In genomic region chr17:3891626-3892094, GRCh38 we compare ENCODE assay signal across 8 cellular contexts. TPM values are rescaled to one million over a fixed set of nuclear protein-coding genes. Genes with fewer than 3 reads are reported as not detected.
A peak's percentile ranks its signal among the peaks of the same experiment; 100 is the strongest.
DNase-seq lines count a peak whose midpoint lies in the region; ATAC-seq lines count a peak whose summit lies in the region.

No MANE protein-coding gene starts in this region.

- ATAC-seq in activated CD4-positive, alpha-beta T cell treated with anti-CD3 and anti-CD28 coated beads for 36 hours: no peak
- ATAC-seq in HG03571 (IDR thresholded peaks at IDR 0.05; ENCODE audit: unreplicated experiment): no peak
- no peak for ATAC-seq in activated CD4-positive, CD25-positive, alpha-beta regulatory T cell treated with anti-CD3 and anti-CD28 coated beads, Interleukin-2, amount 50 U/mL, for 24 hours

- intact Hi-C loops in activated CD4-positive, alpha-beta T cell treated with anti-CD3 and anti-CD28 coated beads for 36 hours (cut with DNase I, micrococcal nuclease): loop anchor here (2.0 to 5.0 kb wide), 4 partner anchors 45 to 475 kb away; partner anchors contain the start of genes ANKFY1 (in 1 of the 2), HASPIN (in 1 of the 2), NCBP3 (in 1 of the 2) and UBE2G1 (in 1 of the 2)
- intact Hi-C loops in activated T-helper 1 cell treated with anti-CD3 and anti-CD28 coated beads, Interleukin-12 subunit alpha, Interleukin-12 subunit beta, Interleukin-2, Interleukin-4 antibody, amounts not matched to agents 30 ng/mL and 10 ng/mL and 1 ng/mL, durations not matched to agents 14 hours and 24 hours and 36 hours (cut with micrococcal nuclease): loop anchor here (5.0 to 10.0 kb wide), 4 partner anchors 169 to 1073 kb away; partner anchors contain the start of genes ANKFY1, EMC6, HASPIN and SPAG7

- no peaks in the 10 kb centered on the region for H3K27me3 Mint-ChIP-seq in activated CD4-positive, alpha-beta T cell treated with anti-CD3 and anti-CD28 coated beads for 36 hours
- no peaks in the 10 kb centered on the region for H3K27me3 Mint-ChIP-seq in activated T-helper 1 cell treated with anti-CD3 and anti-CD28 coated beads, Interleukin-12 subunit alpha, Interleukin-12 subunit beta, Interleukin-2, Interleukin-4 antibody, amounts not matched to agents 30 ng/mL and 10 ng/mL and 1 ng/mL, durations not matched to agents 14 hours and 24 hours and 36 hours (ENCODE audit: insufficient read depth)

- peak overlapping the region; percentile 76 for H3K4me3 Mint-ChIP-seq in activated CD4-positive, alpha-beta T cell treated with anti-CD3 and anti-CD28 coated beads for 36 hours
- peak overlapping the region; percentile 82 for H3K4me3 Mint-ChIP-seq in activated T-helper 1 cell treated with anti-CD3 and anti-CD28 coated beads, Interleukin-12 subunit alpha, Interleukin-12 subunit beta, Interleukin-2, Interleukin-4 antibody, amounts not matched to agents 30 ng/mL and 10 ng/mL and 1 ng/mL, durations not matched to agents 14 hours and 24 hours and 36 hours

- no peak overlapping the region for H3K27ac Mint-ChIP-seq in activated CD4-positive, alpha-beta T cell treated with anti-CD3 and anti-CD28 coated beads for 36 hours
- peak overlapping the region; percentile 58 for H3K27ac Mint-ChIP-seq in activated T-helper 1 cell treated with anti-CD3 and anti-CD28 coated beads, Interleukin-12 subunit alpha, Interleukin-12 subunit beta, Interleukin-2, Interleukin-4 antibody, amounts not matched to agents 30 ng/mL and 10 ng/mL and 1 ng/mL, durations not matched to agents 14 hours and 24 hours and 36 hours

- H3K9me3 ChIP-seq in iPS-18a (ENCODE audit: control insufficient read depth, low read depth, low read length): no peaks in the 10 kb centered on the region

- POLR2A ChIA-PET in activated CD4-positive, alpha-beta T cell treated with anti-CD3 and anti-CD28 coated beads for 36 hours (lab: Charles Lee): no interaction called here

- CTCF ChIA-PET in activated CD4-positive, alpha-beta T cell treated with anti-CD3 and anti-CD28 coated beads for 36 hours (lab: Charles Lee): no interaction called here

- peak overlapping the region; percentile 59 for H3K4me3 ChIP-seq in iPS-18a (ENCODE audit: low read length)

- H3K27me3 ChIP-seq in iPS-18a (ENCODE audit: control insufficient read depth, insufficient read depth, low read length): peaks cover 4% of the 10 kb centered on the region

- no peaks in the 10 kb centered on the region for H3K36me3 Mint-ChIP-seq in activated CD4-positive, alpha-beta T cell treated with anti-CD3 and anti-CD28 coated beads for 36 hours (ENCODE audit: low read depth)
- H3K36me3 Mint-ChIP-seq in activated T-helper 1 cell treated with anti-CD3 and anti-CD28 coated beads, Interleukin-12 subunit alpha, Interleukin-12 subunit beta, Interleukin-2, Interleukin-4 antibody, amounts not matched to agents 30 ng/mL and 10 ng/mL and 1 ng/mL, durations not matched to agents 14 hours and 24 hours and 36 hours (ENCODE audit: low read depth): no peaks in the 10 kb centered on the region

- H3K9ac ChIP-seq in iPS-18a (ENCODE audit: low read length): no peak overlapping the region

- H3K27ac ChIP-seq in iPS-18a (ENCODE audit: low read length) (no peak overlapping the region), temporal lobe (ENCODE audit: low read depth, low read length) (peak overlapping the region; percentile 39)

- peaks cover 50% of the 10 kb centered on the region for H3K4me1 Mint-ChIP-seq in activated CD4-positive, alpha-beta T cell treated with anti-CD3 and anti-CD28 coated beads for 36 hours
- peaks cover 38% of the 10 kb centered on the region for H3K4me1 Mint-ChIP-seq in activated T-helper 1 cell treated with anti-CD3 and anti-CD28 coated beads, Interleukin-12 subunit alpha, Interleukin-12 subunit beta, Interleukin-2, Interleukin-4 antibody, amounts not matched to agents 30 ng/mL and 10 ng/mL and 1 ng/mL, durations not matched to agents 14 hours and 24 hours and 36 hours (ENCODE audit: low read depth)

- H3K36me3 ChIP-seq in iPS-18a (ENCODE audit: control insufficient read depth, low read depth, low read length): no peaks in the 10 kb centered on the region

- DNase-seq in activated CD4-positive, alpha-beta T cell treated with anti-CD3 and anti-CD28 coated beads for 36 hours: no peak
- DNase-seq in activated CD4-positive, alpha-beta T cell treated with anti-CD3 and anti-CD28 coated beads, Interleukin-2, amount 50 U/mL, for 1 hour: no peak
- DNase-seq in activated T-helper 1 cell treated with anti-CD3 and anti-CD28 coated beads, Interleukin-12 subunit alpha, Interleukin-12 subunit beta, Interleukin-2, Interleukin-4 antibody, amounts not matched to agents 30 ng/mL and 10 ng/mL and 1 ng/mL, durations not matched to agents 14 hours and 24 hours and 36 hours (ENCODE audit: low spot score): no peak
- no peak for DNase-seq in SKM-1 (lab: John Stamatoyannopoulos, UW; ENCODE audit: unreplicated experiment)

- no peaks in the 10 kb centered on the region for H3K9me3 Mint-ChIP-seq in activated CD4-positive, alpha-beta T cell treated with anti-CD3 and anti-CD28 coated beads for 36 hours (ENCODE audit: low read depth)
- no peaks in the 10 kb centered on the region for H3K9me3 Mint-ChIP-seq in activated T-helper 1 cell treated with anti-CD3 and anti-CD28 coated beads, Interleukin-12 subunit alpha, Interleukin-12 subunit beta, Interleukin-2, Interleukin-4 antibody, amounts not matched to agents 30 ng/mL and 10 ng/mL and 1 ng/mL, durations not matched to agents 14 hours and 24 hours and 36 hours

- H3K4me1 ChIP-seq in iPS-18a (ENCODE audit: control insufficient read depth, low read depth, low read length): peaks cover 6% of the 10 kb centered on the region

RNA-seq across cellular contexts. Expression of gene CAMKK1, which starts 1.2 kb away (rescaled TPM):
- total RNA-seq in activated CD4-positive, alpha-beta T cell treated with anti-CD3 and anti-CD28 coated beads for 36 hours: 1 to 10 TPM; 4.5 to 5.4 TPM
- 6.1 and 7.8 TPM in 2 replicates for total RNA-seq in activated T-helper 1 cell treated with anti-CD3 and anti-CD28 coated beads, Interleukin-12 subunit alpha, Interleukin-12 subunit beta, Interleukin-2, Interleukin-4 antibody, amounts not matched to agents 30 ng/mL and 10 ng/mL and 1 ng/mL, durations not matched to agents 14 hours and 24 hours and 36 hours
- 5.7 TPM for total RNA-seq in temporal lobe

RNA-seq across cellular contexts. Expression of gene P2RX1, which starts 24.6 kb away (rescaled TPM):
- total RNA-seq in activated CD4-positive, alpha-beta T cell treated with anti-CD3 and anti-CD28 coated beads for 36 hours: under 1 TPM; 0.72 to 0.89 TPM
- 0.13 and 0.34 TPM in 2 replicates for total RNA-seq in activated T-helper 1 cell treated with anti-CD3 and anti-CD28 coated beads, Interleukin-12 subunit alpha, Interleukin-12 subunit beta, Interleukin-2, Interleukin-4 antibody, amounts not matched to agents 30 ng/mL and 10 ng/mL and 1 ng/mL, durations not matched to agents 14 hours and 24 hours and 36 hours
- under 0.01 TPM for total RNA-seq in temporal lobe

RNA-seq across cellular contexts. Expression of gene NCBP3, which starts 45.6 kb away (rescaled TPM):
- 10 to 100 TPM; 35.9 to 44.6 TPM for total RNA-seq in activated CD4-positive, alpha-beta T cell treated with anti-CD3 and anti-CD28 coated beads for 36 hours
- 54.2 and 56.0 TPM in 2 replicates for total RNA-seq in activated T-helper 1 cell treated with anti-CD3 and anti-CD28 coated beads, Interleukin-12 subunit alpha, Interleukin-12 subunit beta, Interleukin-2, Interleukin-4 antibody, amounts not matched to agents 30 ng/mL and 10 ng/mL and 1 ng/mL, durations not matched to agents 14 hours and 24 hours and 36 hours
- total RNA-seq in temporal lobe: 21.6 TPM
